In the genomic region with DNA sequence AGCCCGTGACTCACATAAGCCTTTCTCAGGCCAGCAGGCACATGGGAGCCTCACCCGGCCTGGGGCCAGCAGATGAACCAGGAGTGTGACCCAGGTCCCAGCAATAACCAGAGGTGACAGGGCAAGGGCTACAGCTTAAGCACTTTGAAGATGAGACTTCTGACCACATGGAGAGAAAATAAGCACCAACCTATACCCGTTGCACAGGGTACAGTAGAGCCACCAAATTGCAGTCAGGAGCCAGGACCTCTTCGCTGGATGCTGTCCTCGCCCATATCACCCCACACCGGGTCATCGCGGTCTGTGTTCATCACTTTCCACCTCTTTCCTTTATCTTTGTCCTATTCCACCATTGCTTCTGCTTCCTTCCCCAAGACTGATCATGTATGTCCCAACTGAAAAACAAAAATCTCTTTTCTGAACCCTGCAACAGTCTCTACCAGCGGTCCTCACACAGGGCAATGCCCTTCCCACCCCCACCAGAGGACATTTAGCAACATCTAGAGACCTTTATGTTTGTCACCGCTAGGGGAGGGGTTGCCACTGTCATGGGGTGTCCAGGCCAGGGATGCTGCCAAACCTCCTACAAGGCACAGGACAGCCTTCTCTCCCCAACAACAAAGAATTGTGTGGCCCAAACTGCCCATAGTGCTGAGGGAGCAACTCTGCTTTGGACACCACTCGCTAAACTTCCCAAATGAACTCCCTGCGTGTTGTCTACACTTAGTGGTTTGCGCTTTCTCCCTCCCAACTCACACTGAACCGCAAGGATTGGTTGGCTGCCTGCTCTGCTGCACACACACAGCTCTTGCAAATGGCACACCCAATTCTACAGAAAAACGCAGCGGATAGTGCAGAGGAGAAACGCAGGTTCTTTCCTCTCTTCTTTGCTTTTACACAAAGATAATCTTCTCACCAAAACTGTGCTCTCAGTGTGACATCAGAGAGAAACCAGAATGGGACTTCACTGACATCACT, we compare ENCODE assay signal across 7 cellular contexts.
DNase-seq lines count a peak whose midpoint lies in the region; ATAC-seq, FAIRE-seq and TF ChIP-seq lines count a peak whose summit lies in the region.
"Not testable (repeated sequence)": the region's sequence is repeated elsewhere in the genome, so short reads cannot be mapped to it uniquely, and the experiment has no call there.

No MANE protein-coding gene starts in this region.

- 26% methylated on average over 15 of the region's 17 CpGs for WGBS in mammary epithelial cell (ENCODE audit: low coverage, missing lambda C conversion rate)
- WGBS in HepG2 (ENCODE audit: low lambda C conversion rate), result 48% methylated on average over 14 of the region's 17 CpGs

- not testable (repeated sequence) for H2AFZ ChIP-seq in GM23338; HepG2 (ENCODE audit: low read length)
- peak overlapping the region; percentile 70 for H2AFZ ChIP-seq in mammary epithelial cell (ENCODE audit: low read depth, low read length)

- not testable (repeated sequence) for H3K4me1 ChIP-seq in GM23338 (ENCODE audit: insufficient read depth); mammary epithelial cell (ENCODE audit: insufficient read depth, low read length); foreskin keratinocyte; HepG2 (ENCODE audit: insufficient read depth, low read length)

- TF ChIP-seq RAD21 in HepG2 (CRISPR knock-in tag; IDR thresholded peaks at IDR 0.05), result not testable (repeated sequence)

- ATAC-seq in GM23338 (peak; percentile 42; the same call in 2 of the 3 replicates), foreskin keratinocyte (peak; percentile 53), HepG2 (peak; percentile 87)

- peak overlapping the region; percentile 28 for H3K9ac ChIP-seq in mammary epithelial cell (ENCODE audit: insufficient read depth, low read length)
- peak overlapping the region; percentile 54 for H3K9ac ChIP-seq in HepG2 (ENCODE audit: insufficient read depth, low read depth, low read length)

- CTCF ChIA-PET in mammary epithelial cell (lab: Charles Lee; ENCODE audit: low non-redundant PET); HepG2 (lab: Yijun Ruan, JAX; ENCODE audit: low intra/inter-chr PET ratio, low total read pairs): not testable (repeated sequence)

- dilution Hi-C loops in mammary epithelial cell (cut with HindIII; ENCODE audit: low sequenced_read_pairs), result not testable (repeated sequence)

- H3K4me3 ChIP-seq in GM23338 (peak overlapping the region; percentile 49), MG63 (peak overlapping the region; percentile 43), mammary epithelial cell (replicated peaks in 1 of 3; ENCODE audit: insufficient read depth in 1 of 3, low read depth in 2 of 3, low read length in 3 of 3) (peak overlapping the region; percentile 33 to 59 (median 45)), HepG2 (replicated peaks in 1 of 3; ENCODE audit: insufficient read depth in 1 of 3, low read depth in 2 of 3, low read length in 3 of 3) (peak overlapping the region; percentile 46 to 63 (median 61); a peak in 5 of 6 replicates), retinal pigment epithelial cell (ENCODE audit: low read length) (peak overlapping the region; percentile 34)

- not testable (repeated sequence) for BruUV-seq in mammary epithelial cell (replicated peaks; lab: Mats Ljungman, UMichigan)
- TSS peak; percentile 56 for BruUV-seq in HepG2 (replicated peaks; lab: Mats Ljungman, UMichigan)

- H3K4me2 ChIP-seq in GM23338 (peak overlapping the region; percentile 43; the same call in 1 of the 2 replicates), mammary epithelial cell (ENCODE audit: insufficient read depth, low read depth, low read length) (peak overlapping the region; percentile 65), HepG2 (ENCODE audit: low read depth, low read length) (peak overlapping the region; percentile 69)

- not testable (repeated sequence) for H3K27ac ChIP-seq in GM23338 (ENCODE audit: low read depth); foreskin keratinocyte
- H3K27ac ChIP-seq in mammary epithelial cell (ENCODE audit: insufficient read depth, low read depth, low read length) (peak overlapping the region; percentile 29), HepG2 (ENCODE audit: extremely low read length, insufficient read depth, low read length) (peak overlapping the region; percentile 68)

- not testable (repeated sequence) for DNase-seq in GM23338 (ENCODE audit: low spot score); mammary epithelial cell; retinal pigment epithelial cell (ENCODE audit: low read depth)
- DNase-seq in MG63 (peak; percentile 32), SHP77 treated with DMSO at 0.1 percent for 48 hours (lab: John Stamatoyannopoulos, UW) (peak; percentile 2), foreskin keratinocyte (peak in 1 of 2 donors; percentile 1), HepG2 (ENCODE audit: low spot score) (peak; percentile 16)

- POLR2A ChIA-PET in HepG2 (lab: Yijun Ruan, JAX), result not testable (repeated sequence)

- H3K27me3 Mint-ChIP-seq in GM23338 (ENCODE audit: insufficient read depth, low read depth, poor library complexity), result not testable (repeated sequence)

- H3K4me3 Mint-ChIP-seq in GM23338, result peak overlapping the region; percentile 67

- TF ChIP-seq CTCF in GM23338 (conservative IDR thresholded peaks at IDR 0.05; ENCODE audit: low read depth in 2 of 2); mammary epithelial cell (conservative IDR thresholded peaks at IDR 0.05 in 1 of 2, IDR thresholded peaks at IDR 0.05 in 1 of 2; ENCODE audit: extremely low read depth in 1 of 2, insufficient read depth in 1 of 2, low read depth in 1 of 2, low read length in 2 of 2); foreskin keratinocyte (conservative IDR thresholded peaks at IDR 0.05); HepG2 (CRISPR knock-in tag; IDR thresholded peaks at IDR 0.05); retinal pigment epithelial cell (conservative IDR thresholded peaks at IDR 0.05; ENCODE audit: low read depth, low read length): not testable (repeated sequence)

- FAIRE-seq in HepG2 (lab: Jason Lieb, UNC), result not testable (repeated sequence)

- H3K27me3 ChIP-seq in GM23338 (ENCODE audit: insufficient read depth); MG63; mammary epithelial cell (ENCODE audit: insufficient read depth, low read length); foreskin keratinocyte; HepG2 (ENCODE audit: control insufficient read depth in 1 of 2, insufficient read depth in 2 of 2, low read length in 2 of 2): not testable (repeated sequence)

- H3K9me3 ChIP-seq in MG63; mammary epithelial cell (replicated peaks; ENCODE audit: insufficient read depth, low read length); HepG2 (ENCODE audit: low read length): not testable (repeated sequence)

- not testable (repeated sequence) for H3K4me1 Mint-ChIP-seq in GM23338

- not testable (repeated sequence) for H3K79me2 ChIP-seq in GM23338 (replicated peaks; ENCODE audit: insufficient read depth); HepG2 (ENCODE audit: insufficient read depth, low read length)
- peaks cover 18% of the 10 kb centered on the region for H3K79me2 ChIP-seq in mammary epithelial cell (ENCODE audit: insufficient read depth, low read length)

- H3K36me3 ChIP-seq in GM23338 (ENCODE audit: insufficient read depth); MG63; mammary epithelial cell (ENCODE audit: insufficient read depth, low read length); HepG2 (replicated peaks in 1 of 2; ENCODE audit: control insufficient read depth in 1 of 2, insufficient read depth in 2 of 2, low read length in 2 of 2): not testable (repeated sequence)

- peaks cover 40% of the 10 kb centered on the region for H3K9me3 Mint-ChIP-seq in GM23338

- not testable (repeated sequence) for TF ChIP-seq EP300 in HepG2 (IDR thresholded peaks at IDR 0.05; ENCODE audit: low read depth in 2 of 2, low read length in 2 of 2); HepG2 (CRISPR knock-in tag; IDR thresholded peaks at IDR 0.05; ENCODE audit: borderline replicate concordance)

- not testable (repeated sequence) for H4K20me1 ChIP-seq in GM23338 (replicated peaks; ENCODE audit: insufficient read depth); mammary epithelial cell (ENCODE audit: insufficient read depth, low read length); HepG2 (ENCODE audit: insufficient read depth, low read length)

- in situ Hi-C loops in mammary epithelial cell (cut with MboI; ENCODE audit: low sequenced_read_pairs in 2 of 2); HepG2 (cut with HindIII; ENCODE audit: extremely low pct_ligation_motif_present, low pct_unique_long_range_greater_than_20kb): not testable (repeated sequence)

- not testable (repeated sequence) for H3K9me2 ChIP-seq in GM23338 (ENCODE audit: insufficient read depth)

- not testable (repeated sequence) for H3K27ac Mint-ChIP-seq in GM23338

- not testable (repeated sequence) for TF ChIP-seq POLR2A in HepG2 (IDR thresholded peaks at IDR 0.05; ENCODE audit: insufficient read depth in 1 of 2, low read depth in 2 of 2, low read length in 2 of 2)

- not testable (repeated sequence) for H3F3A ChIP-seq in GM23338 (replicated peaks; ENCODE audit: low read depth)

- intact Hi-C loops in mammary epithelial cell (cut with micrococcal nuclease); HepG2 (cut with micrococcal nuclease; ENCODE audit: unreplicated experiment): not testable (repeated sequence)

- H3K36me3 Mint-ChIP-seq in GM23338 (ENCODE audit: low read depth), result not testable (repeated sequence)
